In genomic region chr7:153523320-153524015, GRCh38 we compare ENCODE assay signal across 22 cellular contexts.
A peak's percentile ranks its signal among the peaks of the same experiment; 100 is the strongest.
DNase-seq lines count a peak whose midpoint lies in the region; TF ChIP-seq lines count a peak whose summit lies in the region.
"Had no signal": no experiment of that assay in that cellular context is flagged by ENCODE, and none has a peak within 500 bp of the region (broad histone marks: within the 10 kb centered on the region; RNA-seq: fewer than 3 reads in every experiment).

No MANE protein-coding gene starts in this region.

- intact Hi-C loops in breast epithelium (cut with DNase I; ENCODE audit: low total_unique reads), result loop anchor here (5.0 kb wide), 1 partner anchor 939 kb away; no protein-coding TSS in a partner anchor

- H3K27me3 ChIP-seq in breast epithelium (no peaks in the 10 kb centered on the region), muscle layer of duodenum (ENCODE audit: low read depth, low read length) (no peaks in the 10 kb centered on the region), stomach smooth muscle (ENCODE audit: control insufficient read depth in 1 of 2, insufficient read depth in 2 of 2, low read length in 2 of 2) (no peaks in the 10 kb centered on the region), smooth muscle cell (ENCODE audit: low read depth) (no peaks in the 10 kb centered on the region)
- H3K27me3 ChIP-seq: neutrophil had no signal

- no peaks in the 10 kb centered on the region for H3F3A ChIP-seq in smooth muscle cell (ENCODE audit: low read depth)

- H4K20me1 ChIP-seq in smooth muscle cell (ENCODE audit: low read depth), result no peaks in the 10 kb centered on the region

- H3K4me3 ChIP-seq in breast epithelium, result peak overlapping the region in 1 of 3 donors; percentile 25
- no peak overlapping the region for H3K4me3 ChIP-seq in muscle layer of duodenum (ENCODE audit: low read depth in 1 of 2, low read length in 2 of 2)
- H3K4me3 ChIP-seq in stomach smooth muscle (ENCODE audit: low read length in 2 of 2), result peak overlapping the region; percentile 22 to 54
- H3K4me3 ChIP-seq in smooth muscle cell, result no peak overlapping the region
- H3K4me3 ChIP-seq: lung had no signal

- peaks cover 10% of the 10 kb centered on the region for H3K9me3 Mint-ChIP-seq in activated T-cell treated with anti-CD3 and anti-CD28 coated beads, Interleukin-2, amount 50 U/mL, for 24 hours
- H3K9me3 Mint-ChIP-seq: activated naive CD8-positive, alpha-beta T cell treated with anti-CD3 and anti-CD28 coated beads for 36 hours had no signal

- H3K27me3 Mint-ChIP-seq in activated T-cell treated with anti-CD3 and anti-CD28 coated beads, Interleukin-2, amount 50 U/mL, for 24 hours, result no peaks in the 10 kb centered on the region
- H3K27me3 Mint-ChIP-seq: activated CD4-positive, alpha-beta memory T cell treated with anti-CD3 and anti-CD28 coated beads, Interleukin-2, amount 10 ng/mL, durations not matched to agents 7 days and 5 days; activated naive CD8-positive, alpha-beta T cell treated with anti-CD3 and anti-CD28 coated beads for 36 hours; CD4-positive, CD25-positive, alpha-beta regulatory T cell had no signal

- H3K79me2 ChIP-seq in smooth muscle cell (ENCODE audit: low read depth), result no peaks in the 10 kb centered on the region

- no peaks in the 10 kb centered on the region for H3K4me1 Mint-ChIP-seq in activated T-cell treated with anti-CD3 and anti-CD28 coated beads, Interleukin-2, amount 50 U/mL, for 24 hours (ENCODE audit: low read depth)
- H3K4me1 Mint-ChIP-seq: activated CD4-positive, alpha-beta memory T cell treated with anti-CD3 and anti-CD28 coated beads, Interleukin-2, amount 10 ng/mL, durations not matched to agents 7 days and 5 days; activated naive CD8-positive, alpha-beta T cell treated with anti-CD3 and anti-CD28 coated beads for 36 hours; CD4-positive, CD25-positive, alpha-beta regulatory T cell had no signal

- H3K27ac ChIP-seq in breast epithelium (peak overlapping the region; percentile 67 to 80), muscle layer of duodenum (ENCODE audit: low read length) (peak overlapping the region; percentile 79), stomach smooth muscle (ENCODE audit: low read length) (peak overlapping the region; percentile 94), smooth muscle cell (ENCODE audit: low read depth) (no peak overlapping the region)
- H3K27ac ChIP-seq: neutrophil had no signal

- H3K9me3 ChIP-seq in breast epithelium (no peaks in the 10 kb centered on the region), muscle layer of duodenum (ENCODE audit: control insufficient read depth in 1 of 2, low read length in 2 of 2) (no peaks in the 10 kb centered on the region), stomach smooth muscle (ENCODE audit: control insufficient read depth in 2 of 2, low read length in 2 of 2) (peaks cover 0 to under 1% of the 10 kb centered on the region in 2 donors), smooth muscle cell (replicated peaks; ENCODE audit: low read depth) (no peaks in the 10 kb centered on the region)
- H3K9me3 ChIP-seq: neutrophil had no signal

- H3K36me3 ChIP-seq in breast epithelium, result no peaks in the 10 kb centered on the region
- H3K36me3 ChIP-seq in muscle layer of duodenum (ENCODE audit: control insufficient read depth in 1 of 2, insufficient read depth in 2 of 2, low read length in 2 of 2), result no peaks in the 10 kb centered on the region
- H3K36me3 ChIP-seq in stomach smooth muscle (ENCODE audit: control insufficient read depth in 2 of 2, insufficient read depth in 2 of 2, low read length in 2 of 2), result no peaks in the 10 kb centered on the region
- no peaks in the 10 kb centered on the region for H3K36me3 ChIP-seq in smooth muscle cell (ENCODE audit: low read depth)
- H3K36me3 ChIP-seq: neutrophil had no signal

- H3K4me2 ChIP-seq in smooth muscle cell, result no peak overlapping the region

- WGBS in smooth muscle cell (ENCODE audit: low lambda C conversion rate), result 83% methylated on average over 16 of the region's 16 CpGs

- TF ChIP-seq CTCF in breast epithelium (IDR thresholded peaks at IDR 0.05) (no peak), smooth muscle cell (IDR thresholded peaks at IDR 0.05; ENCODE audit: borderline replicate concordance, insufficient read depth, poor library complexity, severe bottlenecking) (no peak)

- no peak overlapping the region for H3K27ac Mint-ChIP-seq in activated T-cell treated with anti-CD3 and anti-CD28 coated beads, Interleukin-2, amount 50 U/mL, for 24 hours
- H3K27ac Mint-ChIP-seq: activated CD4-positive, alpha-beta memory T cell treated with anti-CD3 and anti-CD28 coated beads, Interleukin-2, amount 10 ng/mL, durations not matched to agents 7 days and 5 days; activated naive CD8-positive, alpha-beta T cell treated with anti-CD3 and anti-CD28 coated beads for 36 hours; CD4-positive, CD25-positive, alpha-beta regulatory T cell had no signal

- H3K4me3 Mint-ChIP-seq in activated T-cell treated with anti-CD3 and anti-CD28 coated beads, Interleukin-2, amount 50 U/mL, for 24 hours, result no peak overlapping the region
- H3K4me3 Mint-ChIP-seq: activated CD4-positive, alpha-beta memory T cell treated with anti-CD3 and anti-CD28 coated beads, Interleukin-2, amount 10 ng/mL, durations not matched to agents 7 days and 5 days; activated naive CD8-positive, alpha-beta T cell treated with anti-CD3 and anti-CD28 coated beads for 36 hours had no signal

- H3K9ac ChIP-seq in stomach smooth muscle (ENCODE audit: low read length in 2 of 2) (peak overlapping the region; percentile 46 to 69), smooth muscle cell (ENCODE audit: low read depth) (no peak overlapping the region)

- TF ChIP-seq POLR2A in breast epithelium (IDR thresholded peaks at IDR 0.05), result no peak

- no peaks in the 10 kb centered on the region for H3K36me3 Mint-ChIP-seq in activated T-cell treated with anti-CD3 and anti-CD28 coated beads, Interleukin-2, amount 50 U/mL, for 24 hours (ENCODE audit: low read depth)
- H3K36me3 Mint-ChIP-seq: activated naive CD8-positive, alpha-beta T cell treated with anti-CD3 and anti-CD28 coated beads for 36 hours; CD4-positive, CD25-positive, alpha-beta regulatory T cell had no signal

- DNase-seq in breast epithelium (ENCODE audit: low spot score in 2 of 2) (peak in 1 of 2 donors; percentile 72), globus pallidus (ENCODE audit: low spot score) (peak; percentile 66), SHP77 (lab: John Stamatoyannopoulos, UW) (no peak), smooth muscle cell (lab: John Stamatoyannopoulos, UW; ENCODE audit: unreplicated experiment) (no peak)
- no peak for DNase-seq in activated T-cell treated with anti-CD3 and anti-CD28 coated beads, Interleukin-2, amount 50 U/mL, for 24 hours
- DNase-seq: activated CD4-positive, alpha-beta memory T cell treated with anti-CD3 and anti-CD28 coated beads, Interleukin-2, amount 10 ng/mL, durations not matched to agents 7 days and 5 days; activated naive CD8-positive, alpha-beta T cell treated with anti-CD3 and anti-CD28 coated beads for 36 hours; CD4-positive, CD25-positive, alpha-beta regulatory T cell; effector CD4-positive, alpha-beta T cell; foreskin melanocyte; KBM-7; kidney; MM.1S; NCI-H1417; NCI-H2107; NCI-H446 treated with DMSO at 0.1 percent for 48 hours; OCI-M1; stimulated activated CD4-positive, alpha-beta T cell treated with anti-CD3 and anti-CD28 coated beads, Interleukin-15, amount 100 ng/mL, for 24 hours had no signal

- H3K4me1 ChIP-seq in breast epithelium (no peaks in the 10 kb centered on the region), muscle layer of duodenum (ENCODE audit: control insufficient read depth in 1 of 2, insufficient read depth in 2 of 2, low read length in 2 of 2) (peaks cover 0 to 16% of the 10 kb centered on the region in 2 donors), stomach smooth muscle (ENCODE audit: control insufficient read depth, insufficient read depth, low read length) (peaks cover 42% of the 10 kb centered on the region), smooth muscle cell (ENCODE audit: low read depth) (no peaks in the 10 kb centered on the region)

- no peak overlapping the region for H2AFZ ChIP-seq in smooth muscle cell (ENCODE audit: low read depth)

Comparison
In these comparisons a context has a peak if more than half of its experiments do, and no peak if none do; other contexts are left out.
1. H3K4me3 ChIP-seq: peak in stomach smooth muscle (2 of 2); none in muscle layer of duodenum (0 of 2) and smooth muscle cell (single experiment).